In the genomic region with DNA sequence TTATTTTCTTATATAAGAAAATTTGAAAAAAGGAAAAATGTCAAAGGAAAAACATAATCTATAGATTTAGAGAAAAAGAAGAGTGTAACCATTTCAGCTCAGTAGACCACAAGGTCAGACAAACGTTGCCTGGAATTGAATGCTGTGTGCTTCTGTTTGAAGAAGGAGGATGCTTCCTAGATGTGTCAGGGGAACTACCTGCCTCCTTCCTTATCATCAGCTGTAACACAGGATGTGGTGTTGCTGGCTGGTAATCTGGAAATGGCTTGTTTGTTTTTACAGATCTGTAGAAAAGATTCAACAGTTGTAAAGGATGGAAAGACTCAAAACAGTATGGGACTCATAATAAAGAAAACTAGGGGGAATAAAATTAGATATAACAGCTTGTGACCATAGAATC, we compare ENCODE assay signal across 1 cellular context.
TF ChIP-seq lines count a peak whose summit lies in the region.

No MANE protein-coding gene starts in this region.

TF ChIP-seq in HepG2, 621 proteins besides CTCF, POLR2A, EP300 and RAD21 (continued from another document):
- TF ChIP-seq, protein P1, sequence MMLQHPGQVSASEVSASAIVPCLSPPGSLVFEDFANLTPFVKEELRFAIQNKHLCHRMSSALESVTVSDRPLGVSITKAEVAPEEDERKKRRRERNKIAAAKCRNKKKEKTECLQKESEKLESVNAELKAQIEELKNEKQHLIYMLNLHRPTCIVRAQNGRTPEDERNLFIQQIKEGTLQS (CRISPR knock-in tag; IDR thresholded peaks at IDR 0.05): no peak
- TF ChIP-seq, protein P2, sequence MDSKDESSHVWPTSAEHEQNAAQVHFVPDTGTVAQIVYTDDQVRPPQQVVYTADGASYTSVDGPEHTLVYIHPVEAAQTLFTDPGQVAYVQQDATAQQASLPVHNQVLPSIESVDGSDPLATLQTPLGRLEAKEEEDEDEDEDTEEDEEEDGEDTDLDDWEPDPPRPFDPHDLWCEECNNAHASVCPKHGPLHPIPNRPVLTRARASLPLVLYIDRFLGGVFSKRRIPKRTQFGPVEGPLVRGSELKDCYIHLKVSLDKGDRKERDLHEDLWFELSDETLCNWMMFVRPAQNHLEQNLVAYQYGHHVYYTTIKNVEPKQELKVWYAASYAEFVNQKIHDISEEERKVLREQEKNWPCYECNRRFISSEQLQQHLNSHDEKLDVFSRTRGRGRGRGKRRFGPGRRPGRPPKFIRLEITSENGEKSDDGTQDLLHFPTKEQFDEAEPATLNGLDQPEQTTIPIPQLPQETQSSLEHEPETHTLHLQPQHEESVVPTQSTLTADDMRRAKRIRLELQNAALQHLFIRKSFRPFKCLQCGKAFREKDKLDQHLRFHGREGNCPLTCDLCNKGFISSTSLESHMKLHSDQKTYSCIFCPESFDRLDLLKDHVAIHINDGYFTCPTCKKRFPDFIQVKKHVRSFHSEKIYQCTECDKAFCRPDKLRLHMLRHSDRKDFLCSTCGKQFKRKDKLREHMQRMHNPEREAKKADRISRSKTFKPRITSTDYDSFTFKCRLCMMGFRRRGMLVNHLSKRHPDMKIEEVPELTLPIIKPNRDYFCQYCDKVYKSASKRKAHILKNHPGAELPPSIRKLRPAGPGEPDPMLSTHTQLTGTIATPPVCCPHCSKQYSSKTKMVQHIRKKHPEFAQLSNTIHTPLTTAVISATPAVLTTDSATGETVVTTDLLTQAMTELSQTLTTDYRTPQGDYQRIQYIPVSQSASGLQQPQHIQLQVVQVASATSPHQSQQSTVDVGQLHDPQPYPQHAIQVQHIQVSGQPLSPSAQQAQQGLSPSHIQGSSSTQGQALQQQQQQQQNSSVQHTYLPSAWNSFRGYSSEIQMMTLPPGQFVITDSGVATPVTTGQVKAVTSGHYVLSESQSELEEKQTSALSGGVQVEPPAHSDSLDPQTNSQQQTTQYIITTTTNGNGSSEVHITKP (CRISPR knock-in tag; IDR thresholded peaks at IDR 0.05; ENCODE audit: low read depth): no peak
- TF ChIP-seq KDM3A (CRISPR knock-in tag; IDR thresholded peaks at IDR 0.05; ENCODE audit: low read depth): no peak
- TF ChIP-seq ZNF274 (CRISPR knock-in tag; IDR thresholded peaks at IDR 0.05): no peak
- no peak for TF ChIP-seq ZNF616 (CRISPR knock-in tag; IDR thresholded peaks at IDR 0.05; ENCODE audit: low read depth)
